1 cellular context compared by ENCODE assay signal in the genomic region with DNA sequence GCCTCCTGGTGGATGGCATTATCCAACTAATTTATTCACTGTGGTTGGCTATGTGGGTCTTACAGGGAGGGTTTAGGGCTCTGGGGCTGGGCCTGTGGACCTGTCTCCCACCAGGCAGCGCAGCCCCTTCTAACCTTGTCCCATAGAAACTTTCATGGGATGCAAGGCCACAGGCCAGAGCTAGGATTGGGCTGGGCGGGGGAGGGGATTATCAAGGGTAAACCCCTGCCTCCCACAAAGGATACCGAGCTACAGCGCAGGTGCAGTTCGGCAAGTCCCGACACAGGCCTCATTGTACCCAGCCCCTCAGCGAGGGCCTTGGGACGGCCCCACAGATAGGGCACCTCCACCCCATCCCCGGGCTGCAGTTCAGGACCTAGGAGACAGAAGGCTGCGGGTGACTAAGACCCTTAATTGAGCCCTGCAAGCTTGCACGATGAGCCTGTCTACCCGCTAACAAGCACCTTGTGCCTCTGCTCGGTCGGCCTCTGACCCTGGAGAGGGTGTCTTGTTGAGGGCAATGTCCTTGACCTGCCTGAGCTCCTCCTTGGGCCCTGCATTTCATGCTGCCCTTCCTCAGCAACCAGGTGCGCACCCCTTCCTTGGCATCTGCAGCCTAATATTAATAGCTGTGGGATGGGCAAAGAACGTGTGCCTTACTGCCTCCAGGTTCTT.
TF ChIP-seq lines count a peak whose summit lies in the region.

No MANE protein-coding gene starts in this region.

TF ChIP-seq in liver, 16 proteins besides CTCF, POLR2A, EP300 and RAD21 (continued from another document):
- TF ChIP-seq, protein P1, sequence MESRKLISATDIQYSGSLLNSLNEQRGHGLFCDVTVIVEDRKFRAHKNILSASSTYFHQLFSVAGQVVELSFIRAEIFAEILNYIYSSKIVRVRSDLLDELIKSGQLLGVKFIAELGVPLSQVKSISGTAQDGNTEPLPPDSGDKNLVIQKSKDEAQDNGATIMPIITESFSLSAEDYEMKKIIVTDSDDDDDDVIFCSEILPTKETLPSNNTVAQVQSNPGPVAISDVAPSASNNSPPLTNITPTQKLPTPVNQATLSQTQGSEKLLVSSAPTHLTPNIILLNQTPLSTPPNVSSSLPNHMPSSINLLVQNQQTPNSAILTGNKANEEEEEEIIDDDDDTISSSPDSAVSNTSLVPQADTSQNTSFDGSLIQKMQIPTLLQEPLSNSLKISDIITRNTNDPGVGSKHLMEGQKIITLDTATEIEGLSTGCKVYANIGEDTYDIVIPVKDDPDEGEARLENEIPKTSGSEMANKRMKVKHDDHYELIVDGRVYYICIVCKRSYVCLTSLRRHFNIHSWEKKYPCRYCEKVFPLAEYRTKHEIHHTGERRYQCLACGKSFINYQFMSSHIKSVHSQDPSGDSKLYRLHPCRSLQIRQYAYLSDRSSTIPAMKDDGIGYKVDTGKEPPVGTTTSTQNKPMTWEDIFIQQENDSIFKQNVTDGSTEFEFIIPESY (IDR thresholded peaks at IDR 0.05), result no peak
- TF ChIP-seq YY1 (IDR thresholded peaks at IDR 0.05), result no peak
- TF ChIP-seq, protein P2, sequence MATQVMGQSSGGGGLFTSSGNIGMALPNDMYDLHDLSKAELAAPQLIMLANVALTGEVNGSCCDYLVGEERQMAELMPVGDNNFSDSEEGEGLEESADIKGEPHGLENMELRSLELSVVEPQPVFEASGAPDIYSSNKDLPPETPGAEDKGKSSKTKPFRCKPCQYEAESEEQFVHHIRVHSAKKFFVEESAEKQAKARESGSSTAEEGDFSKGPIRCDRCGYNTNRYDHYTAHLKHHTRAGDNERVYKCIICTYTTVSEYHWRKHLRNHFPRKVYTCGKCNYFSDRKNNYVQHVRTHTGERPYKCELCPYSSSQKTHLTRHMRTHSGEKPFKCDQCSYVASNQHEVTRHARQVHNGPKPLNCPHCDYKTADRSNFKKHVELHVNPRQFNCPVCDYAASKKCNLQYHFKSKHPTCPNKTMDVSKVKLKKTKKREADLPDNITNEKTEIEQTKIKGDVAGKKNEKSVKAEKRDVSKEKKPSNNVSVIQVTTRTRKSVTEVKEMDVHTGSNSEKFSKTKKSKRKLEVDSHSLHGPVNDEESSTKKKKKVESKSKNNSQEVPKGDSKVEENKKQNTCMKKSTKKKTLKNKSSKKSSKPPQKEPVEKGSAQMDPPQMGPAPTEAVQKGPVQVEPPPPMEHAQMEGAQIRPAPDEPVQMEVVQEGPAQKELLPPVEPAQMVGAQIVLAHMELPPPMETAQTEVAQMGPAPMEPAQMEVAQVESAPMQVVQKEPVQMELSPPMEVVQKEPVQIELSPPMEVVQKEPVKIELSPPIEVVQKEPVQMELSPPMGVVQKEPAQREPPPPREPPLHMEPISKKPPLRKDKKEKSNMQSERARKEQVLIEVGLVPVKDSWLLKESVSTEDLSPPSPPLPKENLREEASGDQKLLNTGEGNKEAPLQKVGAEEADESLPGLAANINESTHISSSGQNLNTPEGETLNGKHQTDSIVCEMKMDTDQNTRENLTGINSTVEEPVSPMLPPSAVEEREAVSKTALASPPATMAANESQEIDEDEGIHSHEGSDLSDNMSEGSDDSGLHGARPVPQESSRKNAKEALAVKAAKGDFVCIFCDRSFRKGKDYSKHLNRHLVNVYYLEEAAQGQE (IDR thresholded peaks at IDR 0.05), result no peak
- no peak for TF ChIP-seq FOXA2 (IDR thresholded peaks at IDR 0.05)
- TF ChIP-seq EGR1 (IDR thresholded peaks at IDR 0.05; ENCODE audit: low read depth in 2 of 2), result no peak
- no peak for TF ChIP-seq NR2F2 (IDR thresholded peaks at IDR 0.05)
- no peak for TF ChIP-seq RXRA (IDR thresholded peaks at IDR 0.05)
- TF ChIP-seq, protein P3, sequence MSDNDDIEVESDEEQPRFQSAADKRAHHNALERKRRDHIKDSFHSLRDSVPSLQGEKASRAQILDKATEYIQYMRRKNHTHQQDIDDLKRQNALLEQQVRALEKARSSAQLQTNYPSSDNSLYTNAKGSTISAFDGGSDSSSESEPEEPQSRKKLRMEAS (IDR thresholded peaks at IDR 0.05), result no peak
- no peak for TF ChIP-seq TAF1 (conservative IDR thresholded peaks at IDR 0.05)
- TF ChIP-seq HNF4A (conservative IDR thresholded peaks at IDR 0.05), result no peak
- TF ChIP-seq SP1 (IDR thresholded peaks at IDR 0.05), result no peak
- no peak for TF ChIP-seq JUND (IDR thresholded peaks at IDR 0.05)
- no peak for TF ChIP-seq HNF4G (IDR thresholded peaks at IDR 0.05)
- TF ChIP-seq FOXA1 (IDR thresholded peaks at IDR 0.05), result no peak
- no peak for TF ChIP-seq GABPA (IDR thresholded peaks at IDR 0.05 in 1 of 2, conservative IDR thresholded peaks at IDR 0.05 in 1 of 2)
TF ChIP-seq in liver: peak in this region for 0.
